Comparison of ENCODE assay signal across 18 cellular contexts in the genomic region with DNA sequence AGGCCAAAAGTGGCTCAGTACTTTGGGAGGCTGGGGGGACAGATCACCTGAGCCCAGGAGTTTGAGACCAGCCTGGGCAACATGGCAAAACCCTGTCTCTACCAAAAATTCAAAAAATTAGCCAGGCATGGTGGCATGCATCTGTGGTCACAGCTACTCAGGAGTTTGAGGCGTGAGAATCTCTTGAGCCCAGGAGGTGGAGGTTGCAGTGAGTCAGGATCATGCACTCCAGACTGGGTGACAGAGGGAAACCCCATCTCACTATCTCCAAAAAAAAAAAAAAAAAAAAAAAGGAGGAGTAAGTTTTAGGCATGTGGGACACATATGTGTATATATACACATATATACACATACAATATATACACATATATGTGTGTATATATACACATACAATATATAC.
DNase-seq lines count a peak whose midpoint lies in the region; ATAC-seq and TF ChIP-seq lines count a peak whose summit lies in the region.
"Had no signal": no experiment of that assay in that cellular context is flagged by ENCODE, and none has a peak within 500 bp of the region (broad histone marks: within the 10 kb centered on the region; RNA-seq: fewer than 3 reads in every experiment).

No MANE protein-coding gene starts in this region.

- H2BK5ac ChIP-seq in mesenchymal stem cell (ENCODE audit: low read depth, low read length, poor library complexity, severe bottlenecking): peak overlapping the region; percentile 31

- no peak overlapping the region for H3K23ac ChIP-seq in mesenchymal stem cell (ENCODE audit: low read length in 2 of 2)

- H2BK120ac ChIP-seq in mesenchymal stem cell (ENCODE audit: low read depth, low read length): peak overlapping the region; percentile 92

- H3K27ac Mint-ChIP-seq in Caco-2 (ENCODE audit: unreplicated experiment): peak overlapping the region; percentile 89
- H3K27ac Mint-ChIP-seq: activated CD4-positive, alpha-beta T cell treated with anti-CD3 and anti-CD28 coated beads, Interleukin-2, amount 10 ng/mL, durations not matched to agents 7 days and 5 days; mesothelial cell of epicardium; stimulated activated naive CD8-positive, alpha-beta T cell treated with anti-CD3 and anti-CD28 coated beads, Interleukin-15, amount 100 ng/mL, for 72 hours had no signal

- POLR2A ChIA-PET in Caco-2 (lab: Charles Lee): interaction anchor here (0.9 kb wide), 1 partner anchor 124 kb away, joined by 3 read pairs; no protein-coding TSS in a partner anchor

- H3K9me3 ChIP-seq in Caco-2 (peaks cover 10% of the 10 kb centered on the region), mesenchymal stem cell (ENCODE audit: control insufficient read depth, low read length) (no peaks in the 10 kb centered on the region), left lung (no peaks in the 10 kb centered on the region), spleen (no peaks in the 10 kb centered on the region)

- H3K9ac ChIP-seq in mesenchymal stem cell (ENCODE audit: low read length): no peak overlapping the region

- H3K18ac ChIP-seq in mesenchymal stem cell (ENCODE audit: low read depth in 1 of 2, low read length in 2 of 2): peak overlapping the region; percentile 75 to 92

- H3K4me1 ChIP-seq in Caco-2: peaks cover 5% of the 10 kb centered on the region
- H3K4me1 ChIP-seq in mesenchymal stem cell (ENCODE audit: control insufficient read depth, insufficient read depth, low read depth, low read length): no peaks in the 10 kb centered on the region
- no peaks in the 10 kb centered on the region for H3K4me1 ChIP-seq in left lung
- H3K4me1 ChIP-seq in spleen: no peaks in the 10 kb centered on the region

- no peak overlapping the region for H4K8ac ChIP-seq in mesenchymal stem cell (ENCODE audit: low read length)

- H3K4me3 ChIP-seq in Caco-2 (ENCODE audit: low read depth, low read length) (no peak overlapping the region), cardiac fibroblast (replicated peaks in 1 of 2; ENCODE audit: low read depth in 2 of 2, low read length in 2 of 2) (no peak overlapping the region), mesenchymal stem cell (ENCODE audit: insufficient read depth in 1 of 2, low read depth in 1 of 2, low read length in 2 of 2) (no peak overlapping the region), left lung (no peak overlapping the region), spleen (no peak overlapping the region)
- H3K4me3 ChIP-seq: skin epidermis had no signal

- H3K27ac ChIP-seq in mesenchymal stem cell (ENCODE audit: low read length, poor library complexity, severe bottlenecking) (peak overlapping the region; percentile 89), left lung (no peak overlapping the region), spleen (no peak overlapping the region)
- H3K27ac ChIP-seq: skin epidermis had no signal

- no peaks in the 10 kb centered on the region for H3K36me3 ChIP-seq in Caco-2 (ENCODE audit: control insufficient read depth, insufficient read depth, low read length)
- H3K36me3 ChIP-seq in mesenchymal stem cell (ENCODE audit: control insufficient read depth in 1 of 2, insufficient read depth in 2 of 2, low read depth in 1 of 2, low read length in 2 of 2): no peaks in the 10 kb centered on the region
- no peaks in the 10 kb centered on the region for H3K36me3 ChIP-seq in left lung
- H3K36me3 ChIP-seq in spleen: no peaks in the 10 kb centered on the region

- H2AFZ ChIP-seq in mesenchymal stem cell (ENCODE audit: low read depth, low read length): no peak overlapping the region

- TF ChIP-seq POLR2A in spleen (IDR thresholded peaks at IDR 0.05): no peak

- H3K14ac ChIP-seq in mesenchymal stem cell (ENCODE audit: low read length in 2 of 2): no peak overlapping the region

- H3K4ac ChIP-seq in mesenchymal stem cell (ENCODE audit: low read depth in 1 of 2, low read length in 2 of 2): peak overlapping the region in 1 of 2 experiments; percentile 67

- peaks cover 23% of the 10 kb centered on the region for H3K9me3 Mint-ChIP-seq in Caco-2 (ENCODE audit: unreplicated experiment)
- H3K9me3 Mint-ChIP-seq: activated CD4-positive, alpha-beta T cell treated with anti-CD3 and anti-CD28 coated beads, Interleukin-2, amount 10 ng/mL, durations not matched to agents 7 days and 5 days; activated T-cell treated with anti-CD3 and anti-CD28 coated beads, Interleukin-2, amount 50 U/mL, for 4 hours; stimulated activated naive CD8-positive, alpha-beta T cell treated with anti-CD3 and anti-CD28 coated beads, Interleukin-15, amount 100 ng/mL, for 72 hours had no signal

- H3K27me3 ChIP-seq in Caco-2 (replicated peaks; ENCODE audit: control insufficient read depth, insufficient read depth, low read length) (no peaks in the 10 kb centered on the region), mesenchymal stem cell (ENCODE audit: control insufficient read depth in 1 of 2, insufficient read depth in 1 of 2, low read length in 2 of 2) (no peaks in the 10 kb centered on the region), left lung (no peaks in the 10 kb centered on the region), spleen (replicated peaks in 1 of 7) (no peaks in the 10 kb centered on the region)

- CTCF ChIA-PET in Caco-2 (lab: Charles Lee): interaction anchor here (1.1 kb wide), 1 partner anchor 205 kb away, joined by 4 read pairs; no protein-coding TSS in a partner anchor

- peak overlapping the region; percentile 54 for H2AK5ac ChIP-seq in mesenchymal stem cell (ENCODE audit: low read length, severe bottlenecking)

- no peak for ATAC-seq in left lung
- ATAC-seq: activated T-cell treated with anti-CD3 and anti-CD28 coated beads, Interleukin-2, amount 50 U/mL, for 4 hours; stimulated activated naive CD8-positive, alpha-beta T cell treated with anti-CD3 and anti-CD28 coated beads, Interleukin-15, amount 100 ng/mL, for 72 hours had no signal

- TF ChIP-seq CTCF in Caco-2 (IDR thresholded peaks at IDR 0.05; ENCODE audit: insufficient read depth in 1 of 2, low read depth in 1 of 2, low read length in 1 of 2, severe bottlenecking in 1 of 2, unreplicated experiment in 1 of 2) (no peak), cardiac fibroblast (IDR thresholded peaks at IDR 0.05; ENCODE audit: low read depth, low read length) (no peak), left lung (IDR thresholded peaks at IDR 0.05) (no peak), spleen (IDR thresholded peaks at IDR 0.05 in 8 of 11, conservative IDR thresholded peaks at IDR 0.05 in 3 of 11) (no peak)

- H3K79me1 ChIP-seq in mesenchymal stem cell (replicated peaks; ENCODE audit: low read length, poor library complexity, severe bottlenecking): peaks cover 2% of the 10 kb centered on the region

- BruUV-seq in Caco-2 (replicated peaks; lab: Mats Ljungman, UMichigan): no TSS peak

- H4K91ac ChIP-seq in mesenchymal stem cell (ENCODE audit: low read length): no peak overlapping the region

- no peak overlapping the region for H3K4me3 Mint-ChIP-seq in Caco-2 (ENCODE audit: unreplicated experiment)
- H3K4me3 Mint-ChIP-seq: activated CD4-positive, alpha-beta T cell treated with anti-CD3 and anti-CD28 coated beads, Interleukin-2, amount 10 ng/mL, durations not matched to agents 7 days and 5 days; activated T-cell treated with anti-CD3 and anti-CD28 coated beads, Interleukin-2, amount 50 U/mL, for 4 hours; mesothelial cell of epicardium; stimulated activated naive CD8-positive, alpha-beta T cell treated with anti-CD3 and anti-CD28 coated beads, Interleukin-15, amount 100 ng/mL, for 72 hours had no signal

- H2BK15ac ChIP-seq in mesenchymal stem cell (ENCODE audit: low read depth, poor library complexity, severe bottlenecking): no peak overlapping the region

- H3K36me3 Mint-ChIP-seq in Caco-2 (ENCODE audit: insufficient read depth, unreplicated experiment): peaks cover 6% of the 10 kb centered on the region
- H3K36me3 Mint-ChIP-seq: mesothelial cell of epicardium had no signal

- H2BK12ac ChIP-seq in mesenchymal stem cell (ENCODE audit: low read length in 2 of 2): peak overlapping the region in 1 of 2 experiments; percentile 86

- no peak overlapping the region for H3K4me2 ChIP-seq in mesenchymal stem cell (ENCODE audit: low read length, poor library complexity, severe bottlenecking)

- peaks cover 41% of the 10 kb centered on the region for H3K4me1 Mint-ChIP-seq in Caco-2 (ENCODE audit: low read depth, unreplicated experiment)
- H3K4me1 Mint-ChIP-seq: activated CD4-positive, alpha-beta T cell treated with anti-CD3 and anti-CD28 coated beads, Interleukin-2, amount 10 ng/mL, durations not matched to agents 7 days and 5 days; stimulated activated naive CD8-positive, alpha-beta T cell treated with anti-CD3 and anti-CD28 coated beads, Interleukin-15, amount 100 ng/mL, for 72 hours had no signal

- DNase-seq in Caco-2: no peak
- peak; percentile 83 for DNase-seq in LHCN-M2 (ENCODE audit: low read depth)
- peak; percentile 44 to 94 for DNase-seq in cardiac fibroblast (ENCODE audit: low read depth in 2 of 2)
- DNase-seq in mesenchymal stem cell: peak; percentile 78
- no peak for DNase-seq in activated gamma-delta T cell (lab: John Stamatoyannopoulos, UW)
- DNase-seq in SHP77 treated with DMSO at 0.1 percent for 48 hours (lab: John Stamatoyannopoulos, UW): no peak
- DNase-seq in left lung: no peak
- DNase-seq in spleen: no peak
- DNase-seq: activated CD4-positive, alpha-beta T cell treated with anti-CD3 and anti-CD28 coated beads, Interleukin-2, amount 10 ng/mL, durations not matched to agents 7 days and 5 days; activated T-cell treated with anti-CD3 and anti-CD28 coated beads, Interleukin-2, amount 50 U/mL, for 4 hours; DMS79; NCI-H187; nucleus accumbens; RPMI8226; stimulated activated naive CD8-positive, alpha-beta T cell treated with anti-CD3 and anti-CD28 coated beads, Interleukin-15, amount 100 ng/mL, for 72 hours; T-helper 2 cell had no signal

- intact Hi-C loops in Caco-2 (cut with micrococcal nuclease; ENCODE audit: unreplicated experiment) (loop anchor here (2.0 kb wide), 1 partner anchor 95 kb away; no protein-coding TSS in a partner anchor), left lung (cut with DNase I) (no loop called here), spleen (cut with DNase I; ENCODE audit: low total_unique reads) (no loop called here)

- no CpG with 5 or more reads among the region's 1 CpG for WGBS in mesenchymal stem cell
- 77 to 100% (median 92%) methylated on average over 1 of the region's 1 CpG for WGBS in spleen, 5 donors

- H3K27me3 Mint-ChIP-seq in Caco-2 (ENCODE audit: insufficient read depth, unreplicated experiment): no peaks in the 10 kb centered on the region
- H3K27me3 Mint-ChIP-seq: activated CD4-positive, alpha-beta T cell treated with anti-CD3 and anti-CD28 coated beads, Interleukin-2, amount 10 ng/mL, durations not matched to agents 7 days and 5 days had no signal

Comparison
In these comparisons a context has a peak if more than half of its experiments do, and no peak if none do; other contexts are left out.
1. DNase-seq: peak in LHCN-M2 (single experiment), cardiac fibroblast (2 of 2) and mesenchymal stem cell (single experiment); none in Caco-2 (0 of 2), activated gamma-delta T cell (single experiment), SHP77 treated with DMSO at 0.1 percent for 48 hours (single experiment), left lung (0 of 2) and spleen (single experiment).